ENCODE assay signal across 30 cellular contexts in genomic region chr1:4760088-4760487, GRCh38.
"Had no signal": no experiment of that assay in that cellular context is flagged by ENCODE, and none has a peak within 500 bp of the region (broad histone marks: within the 10 kb centered on the region; RNA-seq: fewer than 3 reads in every experiment).

No MANE protein-coding gene starts in this region.

- H3K27ac ChIP-seq: adrenal gland, body of pancreas, cardiac muscle cell, colonic mucosa, epithelial cell of prostate, esophagus squamous epithelium, gastroesophageal sphincter, heart left ventricle had no signal

- DNase-seq: activated CD4-positive, alpha-beta memory T cell treated with anti-CD3 and anti-CD28 coated beads, Interleukin-2, amount 10 ng/mL, durations not matched to agents 7 days and 5 days; activated CD4-positive, alpha-beta T cell treated with anti-CD3 and anti-CD28 coated beads for 36 hours; activated CD4-positive, alpha-beta T cell treated with anti-CD3 and anti-CD28 coated beads, Interleukin-2, amount 10 ng/mL, durations not matched to agents 24 days and 14 days; activated CD4-positive, CD25-positive, alpha-beta regulatory T cell; activated CD4-positive, CD25-positive, alpha-beta regulatory T cell treated with anti-CD3 and anti-CD28 coated beads, Interleukin-2, amount 50 U/mL, for 72 hours; activated CD8-positive, alpha-beta memory T cell treated with anti-CD3 and anti-CD28 coated beads, Interleukin-2, amount 50 U/mL, for 48 hours; activated gamma-delta T cell; activated naive CD4-positive, alpha-beta T cell treated with anti-CD3 and anti-CD28 coated beads, Interleukin-2, amount 50 U/mL, for 16 hours; activated naive CD4-positive, alpha-beta T cell treated with Interleukin-2 at 50 U/mL for 16 hours; activated T-cell treated with anti-CD3 and anti-CD28 coated beads for 4 hours; activated T-cell treated with anti-CD3 and anti-CD28 coated beads, Interleukin-2, amount 50 U/mL, for 24 hours; activated T-cell treated with anti-CD3 and anti-CD28 coated beads, Interleukin-2, amount 50 U/mL, for 72 hours; adrenal gland; amygdala; aorta; body of pancreas; central memory CD4-positive, alpha-beta T cell; cerebellar nuclear complex; colonic mucosa; effector CD8-positive, alpha-beta T cell; esophagus squamous epithelium; foreskin melanocyte; heart left ventricle; T-helper 2 cell had no signal

- H3K27me3 ChIP-seq: adrenal gland, body of pancreas, cardiac muscle cell, colonic mucosa had no signal

- H3K4me3 Mint-ChIP-seq: activated CD4-positive, alpha-beta memory T cell treated with anti-CD3 and anti-CD28 coated beads, Interleukin-2, amount 10 ng/mL, durations not matched to agents 7 days and 5 days; activated CD4-positive, alpha-beta T cell treated with anti-CD3 and anti-CD28 coated beads for 36 hours; activated CD4-positive, alpha-beta T cell treated with anti-CD3 and anti-CD28 coated beads, Interleukin-2, amount 10 ng/mL, durations not matched to agents 24 days and 14 days; activated naive CD8-positive, alpha-beta T cell; activated T-cell treated with anti-CD3 and anti-CD28 coated beads, Interleukin-2, amount 50 U/mL, for 24 hours; activated T-cell treated with anti-CD3 and anti-CD28 coated beads, Interleukin-2, amount 50 U/mL, for 72 hours had no signal

- H3K27me3 Mint-ChIP-seq: activated CD4-positive, alpha-beta memory T cell treated with anti-CD3 and anti-CD28 coated beads, Interleukin-2, amount 10 ng/mL, durations not matched to agents 7 days and 5 days; activated CD4-positive, alpha-beta T cell treated with anti-CD3 and anti-CD28 coated beads, Interleukin-2, amount 10 ng/mL, durations not matched to agents 24 days and 14 days had no signal

- H3K36me3 ChIP-seq: adrenal gland, cardiac muscle cell, colonic mucosa, esophagus squamous epithelium, gastroesophageal sphincter, heart left ventricle had no signal

- H3K27ac Mint-ChIP-seq: activated CD4-positive, alpha-beta memory T cell treated with anti-CD3 and anti-CD28 coated beads, Interleukin-2, amount 10 ng/mL, durations not matched to agents 7 days and 5 days; activated CD4-positive, alpha-beta T cell treated with anti-CD3 and anti-CD28 coated beads for 36 hours; activated CD4-positive, alpha-beta T cell treated with anti-CD3 and anti-CD28 coated beads, Interleukin-2, amount 10 ng/mL, durations not matched to agents 24 days and 14 days; activated naive CD8-positive, alpha-beta T cell; activated T-cell treated with anti-CD3 and anti-CD28 coated beads, Interleukin-2, amount 50 U/mL, for 24 hours; activated T-cell treated with anti-CD3 and anti-CD28 coated beads, Interleukin-2, amount 50 U/mL, for 72 hours had no signal

- FAIRE-seq: endometrium, endothelial cell of umbilical vein had no signal

- H3K4me1 Mint-ChIP-seq: activated CD4-positive, alpha-beta memory T cell treated with anti-CD3 and anti-CD28 coated beads, Interleukin-2, amount 10 ng/mL, durations not matched to agents 7 days and 5 days; activated CD4-positive, alpha-beta T cell treated with anti-CD3 and anti-CD28 coated beads for 36 hours; activated CD4-positive, alpha-beta T cell treated with anti-CD3 and anti-CD28 coated beads, Interleukin-2, amount 10 ng/mL, durations not matched to agents 24 days and 14 days had no signal

- H3K4me3 ChIP-seq: adrenal gland, body of pancreas, cardiac muscle cell, colonic mucosa, esophagus squamous epithelium, gastroesophageal sphincter, heart left ventricle had no signal

- H3K4me1 ChIP-seq: adrenal gland, body of pancreas, colonic mucosa, esophagus squamous epithelium, gastroesophageal sphincter, heart left ventricle had no signal

- H3K36me3 Mint-ChIP-seq: activated naive CD8-positive, alpha-beta T cell had no signal

- ATAC-seq: activated CD4-positive, alpha-beta T cell treated with anti-CD3 and anti-CD28 coated beads for 36 hours; activated T-cell treated with anti-CD3 and anti-CD28 coated beads, Interleukin-2, amount 50 U/mL, for 72 hours; body of pancreas; gastroesophageal sphincter; heart left ventricle had no signal

- H3K9me3 ChIP-seq: adrenal gland, body of pancreas, colonic mucosa, esophagus squamous epithelium, gastroesophageal sphincter had no signal
